Comparison of ENCODE assay signal across 1 cellular context in genomic region chr5:107555425-107556090, GRCh38.
TF ChIP-seq lines count a peak whose summit lies in the region.

No MANE protein-coding gene starts in this region.

TF ChIP-seq in HepG2, 621 proteins besides CTCF, POLR2A, EP300 and RAD21 (continued from another document):
- no peak for TF ChIP-seq FOXO4 (CRISPR knock-in tag; conservative IDR thresholded peaks at IDR 0.05)
- no peak for TF ChIP-seq ADNP (CRISPR knock-in tag; IDR thresholded peaks at IDR 0.05)
- TF ChIP-seq SRSF1 (optimal IDR thresholded peaks at IDR 0.05; ENCODE audit: low read depth, low read length): no peak
- no peak for TF ChIP-seq ZNF577 (CRISPR knock-in tag; IDR thresholded peaks at IDR 0.05; ENCODE audit: borderline replicate concordance, low read depth)
- no peak for TF ChIP-seq ZNF331 (CRISPR knock-in tag; IDR thresholded peaks at IDR 0.05)
- no peak for TF ChIP-seq HIVEP1 (CRISPR knock-in tag; IDR thresholded peaks at IDR 0.05)
- TF ChIP-seq FLYWCH1 (CRISPR knock-in tag; IDR thresholded peaks at IDR 0.05): no peak
- no peak for TF ChIP-seq KIAA2018 (CRISPR knock-in tag; IDR thresholded peaks at IDR 0.05; ENCODE audit: borderline replicate concordance)
- no peak for TF ChIP-seq ZNF3 (CRISPR knock-in tag; IDR thresholded peaks at IDR 0.05)
